Comparison of ENCODE assay signal across 9 cellular contexts in the genomic region with DNA sequence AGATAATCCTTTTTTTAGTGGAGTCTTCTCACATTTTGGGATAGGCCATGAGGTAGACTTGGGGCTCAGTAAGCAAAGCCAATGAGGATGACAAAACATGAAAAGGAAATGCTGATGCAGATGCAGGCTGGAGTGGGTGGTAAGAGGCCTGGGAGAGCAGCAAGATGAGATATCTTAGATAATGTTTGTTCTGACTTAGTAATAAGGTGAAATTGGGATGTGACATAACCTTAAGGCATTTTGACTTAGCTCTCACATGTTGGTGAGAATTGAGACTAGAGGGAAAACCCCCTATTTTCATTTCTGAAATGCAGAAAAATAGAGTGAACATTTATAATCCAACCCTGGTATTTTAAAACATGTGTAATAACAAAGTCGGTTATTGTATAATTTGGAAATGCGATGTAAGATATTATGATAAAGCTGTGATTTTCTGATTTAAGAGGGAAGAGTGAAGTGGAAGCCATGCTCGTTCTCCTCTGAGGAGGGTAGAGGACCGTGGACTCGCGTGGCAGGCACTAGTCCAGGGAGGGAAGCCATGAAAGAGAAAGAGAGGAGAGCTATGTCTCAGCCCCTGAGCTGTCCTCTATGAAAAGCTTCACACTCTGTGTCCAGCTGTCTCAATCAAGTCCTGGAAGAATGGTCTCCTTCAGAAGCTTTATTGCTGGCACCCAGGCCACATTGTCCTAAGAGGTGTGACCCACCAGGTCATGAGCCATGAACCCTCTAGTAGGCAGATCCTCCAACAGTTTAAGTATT. TPM values are rescaled to one million over a fixed set of nuclear protein-coding genes. Genes with fewer than 3 reads are reported as not detected.
DNase-seq lines count a peak whose midpoint lies in the region; ATAC-seq, FAIRE-seq and TF ChIP-seq lines count a peak whose summit lies in the region.
"Had no signal": no experiment of that assay in that cellular context is flagged by ENCODE, and none has a peak within 500 bp of the region (broad histone marks: within the 10 kb centered on the region; RNA-seq: fewer than 3 reads in every experiment).

No MANE protein-coding gene starts in this region.

- WGBS in spleen, 5 donors = 68 to 87% (median 78%) methylated on average over 6 of the region's 6 CpGs

- no peaks in the 10 kb centered on the region for H3K36me3 ChIP-seq in spleen

- no peak overlapping the region for H3K27ac ChIP-seq in epithelial cell of prostate
- peak overlapping the region in 1 of 2 donors; percentile 68 for H3K27ac ChIP-seq in coronary artery
- H3K27ac ChIP-seq in spleen = no peak overlapping the region

- intact Hi-C loops in spleen (cut with DNase I; ENCODE audit: low total_unique reads) = no loop called here

- TF ChIP-seq POLR2A in GM12891 (IDR thresholded peaks at IDR 0.05; ENCODE audit: low read depth, low read length) (0 out of 2 replicates have a peak, but pooled peaks have one; percentile 31), spleen (IDR thresholded peaks at IDR 0.05) (no peak)

- DNase-seq in GM12891 (ENCODE audit: insufficient read length, low spot score) = no peak
- peak; percentile 31 for DNase-seq in epithelial cell of prostate (ENCODE audit: low read depth, low spot score)
- DNase-seq in coronary artery (ENCODE audit: low spot score) = no peak
- no peak for DNase-seq in Ammon's horn (ENCODE audit: low spot score)
- DNase-seq in spleen = no peak
- DNase-seq in RCC 7860 (ENCODE audit: low spot score) = no peak
- DNase-seq: cortex of kidney had no signal

- H3K4me3 ChIP-seq in coronary artery (no peak overlapping the region), spleen (no peak overlapping the region)

- peak; percentile 45 for ATAC-seq in GM21423 (IDR thresholded peaks at IDR 0.05; ENCODE audit: unreplicated experiment)
- peak; percentile 44 for ATAC-seq in HG03520 (IDR thresholded peaks at IDR 0.05; ENCODE audit: unreplicated experiment)

- no peaks in the 10 kb centered on the region for H3K9me3 ChIP-seq in spleen

- no peak for TF ChIP-seq CTCF in coronary artery (IDR thresholded peaks at IDR 0.05)
- no peak for TF ChIP-seq CTCF in spleen (IDR thresholded peaks at IDR 0.05 in 8 of 11, conservative IDR thresholded peaks at IDR 0.05 in 3 of 11)

- FAIRE-seq in GM12891 (lab: Jason Lieb, UNC) (no peak), RCC 7860 (lab: Jason Lieb, UNC) (no peak)

- peaks cover 5 to 71% (median 39%) of the 10 kb centered on the region in 6 donors for H3K4me1 ChIP-seq in spleen

- no peaks in the 10 kb centered on the region for H3K27me3 ChIP-seq in spleen (replicated peaks in 1 of 7)

TF ChIP-seq in GM12891, 5 proteins besides CTCF, POLR2A, EP300 and RAD21:
- TF ChIP-seq TAF1 (IDR thresholded peaks at IDR 0.05; ENCODE audit: low read depth, low read length) = no peak
- TF ChIP-seq PAX5 (IDR thresholded peaks at IDR 0.05; ENCODE audit: insufficient read depth, low read length, severe bottlenecking) = no peak
- TF ChIP-seq POU2F2 (IDR thresholded peaks at IDR 0.05; ENCODE audit: low read depth, low read length) = peak; percentile 55; the same call in 1 of the 2 replicates
- no peak for TF ChIP-seq POLR2AphosphoS5 (IDR thresholded peaks at IDR 0.05; ENCODE audit: low read depth, low read length)
TF ChIP-seq in GM12891: peak in this region for 1.

RNA-seq across cellular contexts. Expression of a gene that starts 57.3 kb away (rescaled TPM):
- polyA plus RNA-seq in GM12891 (2012; ENCODE audit: low read depth, missing spikeins) = 56.6 TPM
- 10 to 100 TPM; 11.7 to 36.4 (median 16.5) TPM for total RNA-seq in spleen
- polyA plus RNA-seq in spleen = 10 to 100 TPM in 1 of 3 donors, 1 to 10 TPM in 2; 4.7 to 10.6 (median 5.5) TPM
